In the genomic region with DNA sequence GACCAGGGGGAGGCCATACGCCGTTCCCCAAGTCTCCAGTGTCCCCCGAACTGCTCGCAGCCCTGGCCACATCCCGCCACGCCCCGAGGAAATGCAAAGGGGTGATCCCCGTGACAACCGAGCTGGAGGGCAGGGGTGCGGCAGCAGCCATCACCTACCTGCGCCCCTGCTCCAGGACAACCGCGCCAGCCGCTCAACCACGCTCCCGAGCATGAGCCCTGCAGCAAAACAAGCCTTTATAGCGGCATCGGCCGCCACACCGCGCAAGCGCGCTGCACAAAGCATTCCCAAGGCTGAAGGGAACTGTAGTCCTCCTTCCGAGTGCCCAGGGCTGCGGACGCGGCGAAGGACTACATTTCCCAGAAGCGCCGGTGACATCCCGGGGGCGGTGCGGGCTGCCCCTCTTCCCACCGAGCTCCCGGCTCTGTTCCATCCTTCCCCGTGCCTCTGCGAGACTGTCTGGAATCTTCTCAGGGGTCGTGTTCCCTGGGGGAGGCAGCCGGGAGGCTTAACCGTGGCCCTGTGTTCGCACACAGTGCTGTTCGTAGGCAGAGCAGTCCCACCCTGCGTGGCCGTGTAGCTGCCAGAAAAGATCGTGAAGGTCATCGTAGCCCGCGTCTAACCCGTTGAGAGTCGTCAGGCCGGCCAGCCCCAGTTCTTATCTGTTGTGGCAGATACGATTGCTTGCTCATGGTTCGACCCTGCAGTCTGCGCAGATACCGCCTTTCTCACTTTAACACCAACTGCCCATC, we compare ENCODE assay signal across 8 cellular contexts. TPM values are rescaled to one million over a fixed set of nuclear protein-coding genes. Genes with fewer than 3 reads are reported as not detected.
A peak's percentile ranks its signal among the peaks of the same experiment; 100 is the strongest.
DNase-seq lines count a peak whose midpoint lies in the region; ATAC-seq and TF ChIP-seq lines count a peak whose summit lies in the region.

A gene (minus strand): TSS at position 213 of the 752 bp plus-strand sequence. CDS start 3,492 bp downstream, outside the sequence.

- TF ChIP-seq CTCF in LNCAP (IDR thresholded peaks at IDR 0.05) (peak; percentile 66), RWPE2 (IDR thresholded peaks at IDR 0.05; ENCODE audit: poor library complexity, severe bottlenecking) (peak; percentile 84), fibroblast of the aortic adventitia (IDR thresholded peaks at IDR 0.05; ENCODE audit: insufficient read depth, low read length) (no peak), nephron progenitor cell (IDR thresholded peaks at IDR 0.05) (peak; percentile 36)

- peak within 1 kb of the TSS; percentile 97 for H3K4me3 Mint-ChIP-seq in activated T-helper 2 cell treated with anti-CD3 and anti-CD28 coated beads, Interferon-gamma antibody, Interleukin-2, Interleukin-4, amounts not matched to agents 10 μg/mL and 5 μg/mL and 100 μg/mL, durations not matched to agents 14 hours and 24 hours and 36 hours (ENCODE audit: low read depth)
- H3K4me3 Mint-ChIP-seq in nephron progenitor cell = peak within 1 kb of the TSS; percentile 99
- peak within 1 kb of the TSS; percentile 92 to 99 for H3K4me3 Mint-ChIP-seq in stimulated activated naive CD8-positive, alpha-beta T cell treated with anti-CD3 and anti-CD28 coated beads, Interleukin-15, amount 100 ng/mL, for 72 hours

- H3K36me3 Mint-ChIP-seq in activated T-helper 2 cell treated with anti-CD3 and anti-CD28 coated beads, Interferon-gamma antibody, Interleukin-2, Interleukin-4, amounts not matched to agents 10 μg/mL and 5 μg/mL and 100 μg/mL, durations not matched to agents 14 hours and 24 hours and 36 hours (ENCODE audit: low read depth) = peaks cover 6% of the 10 kb centered on the region
- H3K36me3 Mint-ChIP-seq in nephron progenitor cell (ENCODE audit: low read depth) = peaks cover 14% of the 10 kb centered on the region

- H3K27me3 ChIP-seq in RWPE2 (ENCODE audit: insufficient read depth, poor library complexity, severe bottlenecking) = no peaks in the 10 kb centered on the region

- H3K4me3 ChIP-seq in RWPE2 (ENCODE audit: severe bottlenecking) = peak within 1 kb of the TSS; percentile 94
- H3K4me3 ChIP-seq in fibroblast of the aortic adventitia (ENCODE audit: low read depth, low read length) = peak within 1 kb of the TSS; percentile 99

- H3K27me3 Mint-ChIP-seq in activated T-helper 2 cell treated with anti-CD3 and anti-CD28 coated beads, Interferon-gamma antibody, Interleukin-2, Interleukin-4, amounts not matched to agents 10 μg/mL and 5 μg/mL and 100 μg/mL, durations not matched to agents 14 hours and 24 hours and 36 hours (ENCODE audit: low read depth) = peaks cover 10% of the 10 kb centered on the region
- peaks cover 11% of the 10 kb centered on the region for H3K27me3 Mint-ChIP-seq in nephron progenitor cell (ENCODE audit: low read depth, poor library complexity)
- peaks cover 20% of the 10 kb centered on the region for H3K27me3 Mint-ChIP-seq in stimulated activated naive CD8-positive, alpha-beta T cell treated with anti-CD3 and anti-CD28 coated beads, Interleukin-15, amount 100 ng/mL, for 72 hours

- H3K27ac ChIP-seq in RWPE2 (ENCODE audit: poor library complexity, severe bottlenecking) = no peak within 1 kb of the TSS

- intact Hi-C loops in activated T-helper 2 cell treated with anti-CD3 and anti-CD28 coated beads, Interferon-gamma antibody, Interleukin-2, Interleukin-4, amounts not matched to agents 10 μg/mL and 5 μg/mL and 100 μg/mL, durations not matched to agents 14 hours and 24 hours and 36 hours (cut with micrococcal nuclease) = loop anchor here (1.0 to 5.0 kb wide), 5 partner anchors 117 to 551 kb away; a partner anchor contains a TSS

- no peaks in the 10 kb centered on the region for H3K9me3 Mint-ChIP-seq in activated T-helper 2 cell treated with anti-CD3 and anti-CD28 coated beads, Interferon-gamma antibody, Interleukin-2, Interleukin-4, amounts not matched to agents 10 μg/mL and 5 μg/mL and 100 μg/mL, durations not matched to agents 14 hours and 24 hours and 36 hours
- no peaks in the 10 kb centered on the region for H3K9me3 Mint-ChIP-seq in nephron progenitor cell
- H3K9me3 Mint-ChIP-seq in stimulated activated naive CD8-positive, alpha-beta T cell treated with anti-CD3 and anti-CD28 coated beads, Interleukin-15, amount 100 ng/mL, for 72 hours = no peaks in the 10 kb centered on the region

- no peaks in the 10 kb centered on the region; the same call in none of the 2 replicates for H3K36me3 ChIP-seq in RWPE2 (ENCODE audit: low read depth)

- ATAC-seq in RWPE2 (ENCODE audit: low read depth) = peak; percentile 98
- ATAC-seq in stimulated activated naive CD8-positive, alpha-beta T cell treated with anti-CD3 and anti-CD28 coated beads, Interleukin-15, amount 100 ng/mL, for 72 hours = peak; percentile 93

- no peaks in the 10 kb centered on the region for H3K9me3 ChIP-seq in RWPE2 (ENCODE audit: severe bottlenecking)

- H3K4me1 Mint-ChIP-seq in activated T-helper 2 cell treated with anti-CD3 and anti-CD28 coated beads, Interferon-gamma antibody, Interleukin-2, Interleukin-4, amounts not matched to agents 10 μg/mL and 5 μg/mL and 100 μg/mL, durations not matched to agents 14 hours and 24 hours and 36 hours (ENCODE audit: low read depth) = peaks cover 23% of the 10 kb centered on the region
- H3K4me1 Mint-ChIP-seq in nephron progenitor cell = peaks cover 36% of the 10 kb centered on the region
- H3K4me1 Mint-ChIP-seq in stimulated activated naive CD8-positive, alpha-beta T cell treated with anti-CD3 and anti-CD28 coated beads, Interleukin-15, amount 100 ng/mL, for 72 hours = peaks cover 34% of the 10 kb centered on the region

- H3K4me1 ChIP-seq in RWPE2 (ENCODE audit: insufficient read depth, poor library complexity, severe bottlenecking) = peaks cover 5% of the 10 kb centered on the region

- peak; percentile 95 for DNase-seq in EH (ENCODE audit: low read depth)
- DNase-seq in GOT3 (lab: John Stamatoyannopoulos, UW) = peak; percentile 89
- DNase-seq in RWPE2 (ENCODE audit: low spot score) = peak; percentile 90
- peak; percentile 78 for DNase-seq in activated T-helper 2 cell treated with anti-CD3 and anti-CD28 coated beads, Interferon-gamma antibody, Interleukin-2, Interleukin-4, amounts not matched to agents 10 μg/mL and 5 μg/mL and 100 μg/mL, durations not matched to agents 14 hours and 24 hours and 36 hours (ENCODE audit: low spot score)
- peak; percentile 93 for DNase-seq in fibroblast of the aortic adventitia (ENCODE audit: low read depth)
- DNase-seq in nephron progenitor cell = peak; percentile 92
- DNase-seq in stimulated activated naive CD8-positive, alpha-beta T cell treated with anti-CD3 and anti-CD28 coated beads, Interleukin-15, amount 100 ng/mL, for 72 hours = peak; percentile 73 to 81

- peak within 1 kb of the TSS; percentile 86 for H3K27ac Mint-ChIP-seq in activated T-helper 2 cell treated with anti-CD3 and anti-CD28 coated beads, Interferon-gamma antibody, Interleukin-2, Interleukin-4, amounts not matched to agents 10 μg/mL and 5 μg/mL and 100 μg/mL, durations not matched to agents 14 hours and 24 hours and 36 hours
- H3K27ac Mint-ChIP-seq in nephron progenitor cell = peak within 1 kb of the TSS; percentile 96
- peak within 1 kb of the TSS; percentile 84 to 96 for H3K27ac Mint-ChIP-seq in stimulated activated naive CD8-positive, alpha-beta T cell treated with anti-CD3 and anti-CD28 coated beads, Interleukin-15, amount 100 ng/mL, for 72 hours

RNA-seq across cellular contexts. Expression of the gene that starts here (rescaled TPM):
- total RNA-seq in activated T-helper 2 cell treated with anti-CD3 and anti-CD28 coated beads, Interferon-gamma antibody, Interleukin-2, Interleukin-4, amounts not matched to agents 10 μg/mL and 5 μg/mL and 100 μg/mL, durations not matched to agents 14 hours and 24 hours and 36 hours = 20.6 and 21.0 TPM in 2 replicates
- 21.2 and 24.2 TPM in 2 replicates for total RNA-seq in fibroblast of the aortic adventitia (ENCODE audit: low replicate concordance)
